ENCODE assay signal across 1 cellular context in genomic region chr3:32856355-32856889, GRCh38.
TF ChIP-seq lines count a peak whose summit lies in the region.

No MANE protein-coding gene starts in this region.

TF ChIP-seq in WTC11, 78 proteins besides CTCF, POLR2A, EP300 and RAD21 (continued from another document):
- TF ChIP-seq, protein P1, sequence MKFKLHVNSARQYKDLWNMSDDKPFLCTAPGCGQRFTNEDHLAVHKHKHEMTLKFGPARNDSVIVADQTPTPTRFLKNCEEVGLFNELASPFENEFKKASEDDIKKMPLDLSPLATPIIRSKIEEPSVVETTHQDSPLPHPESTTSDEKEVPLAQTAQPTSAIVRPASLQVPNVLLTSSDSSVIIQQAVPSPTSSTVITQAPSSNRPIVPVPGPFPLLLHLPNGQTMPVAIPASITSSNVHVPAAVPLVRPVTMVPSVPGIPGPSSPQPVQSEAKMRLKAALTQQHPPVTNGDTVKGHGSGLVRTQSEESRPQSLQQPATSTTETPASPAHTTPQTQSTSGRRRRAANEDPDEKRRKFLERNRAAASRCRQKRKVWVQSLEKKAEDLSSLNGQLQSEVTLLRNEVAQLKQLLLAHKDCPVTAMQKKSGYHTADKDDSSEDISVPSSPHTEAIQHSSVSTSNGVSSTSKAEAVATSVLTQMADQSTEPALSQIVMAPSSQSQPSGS (CRISPR knock-in tag; IDR thresholded peaks at IDR 0.05; ENCODE audit: borderline replicate concordance, low read depth): no peak
- TF ChIP-seq HMGA2 (CRISPR knock-in tag; IDR thresholded peaks at IDR 0.05) (no peak), NR2C2 (CRISPR knock-in tag; IDR thresholded peaks at IDR 0.05) (no peak), TCF7 (CRISPR knock-in tag; IDR thresholded peaks at IDR 0.05; ENCODE audit: low read depth) (no peak), RORB (CRISPR knock-in tag; IDR thresholded peaks at IDR 0.05) (no peak), NR3C1 (CRISPR knock-in tag; conservative IDR thresholded peaks at IDR 0.05; ENCODE audit: low read depth) (no peak), AR (CRISPR knock-in tag; IDR thresholded peaks at IDR 0.05) (no peak), ELF4 (CRISPR knock-in tag; IDR thresholded peaks at IDR 0.05; ENCODE audit: low read depth) (no peak), ZNF121 (CRISPR knock-in tag; IDR thresholded peaks at IDR 0.05) (no peak), FOXK1 (CRISPR knock-in tag; IDR thresholded peaks at IDR 0.05) (no peak), JAZF1 (CRISPR knock-in tag; IDR thresholded peaks at IDR 0.05) (no peak)
- TF ChIP-seq, protein P2, sequence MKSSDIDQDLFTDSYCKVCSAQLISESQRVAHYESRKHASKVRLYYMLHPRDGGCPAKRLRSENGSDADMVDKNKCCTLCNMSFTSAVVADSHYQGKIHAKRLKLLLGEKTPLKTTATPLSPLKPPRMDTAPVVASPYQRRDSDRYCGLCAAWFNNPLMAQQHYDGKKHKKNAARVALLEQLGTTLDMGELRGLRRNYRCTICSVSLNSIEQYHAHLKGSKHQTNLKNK (CRISPR knock-in tag; IDR thresholded peaks at IDR 0.05): no peak
- TF ChIP-seq, protein P3, sequence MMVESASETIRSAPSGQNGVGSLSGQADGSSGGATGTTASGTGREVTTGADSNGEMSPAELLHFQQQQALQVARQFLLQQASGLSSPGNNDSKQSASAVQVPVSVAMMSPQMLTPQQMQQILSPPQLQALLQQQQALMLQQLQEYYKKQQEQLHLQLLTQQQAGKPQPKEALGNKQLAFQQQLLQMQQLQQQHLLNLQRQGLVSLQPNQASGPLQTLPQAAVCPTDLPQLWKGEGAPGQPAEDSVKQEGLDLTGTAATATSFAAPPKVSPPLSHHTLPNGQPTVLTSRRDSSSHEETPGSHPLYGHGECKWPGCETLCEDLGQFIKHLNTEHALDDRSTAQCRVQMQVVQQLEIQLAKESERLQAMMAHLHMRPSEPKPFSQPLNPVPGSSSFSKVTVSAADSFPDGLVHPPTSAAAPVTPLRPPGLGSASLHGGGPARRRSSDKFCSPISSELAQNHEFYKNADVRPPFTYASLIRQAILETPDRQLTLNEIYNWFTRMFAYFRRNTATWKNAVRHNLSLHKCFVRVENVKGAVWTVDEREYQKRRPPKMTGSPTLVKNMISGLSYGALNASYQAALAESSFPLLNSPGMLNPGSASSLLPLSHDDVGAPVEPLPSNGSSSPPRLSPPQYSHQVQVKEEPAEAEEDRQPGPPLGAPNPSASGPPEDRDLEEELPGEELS (CRISPR knock-in tag; IDR thresholded peaks at IDR 0.05): no peak
